1 cellular context compared by ENCODE assay signal in genomic region chr2:158936978-158937377, GRCh38.
TF ChIP-seq lines count a peak whose summit lies in the region.

No MANE protein-coding gene starts in this region.

TF ChIP-seq in WTC11, 78 proteins besides CTCF, POLR2A, EP300 and RAD21 (continued from another document):
- no peak for TF ChIP-seq FOXK1 (CRISPR knock-in tag; IDR thresholded peaks at IDR 0.05)
- TF ChIP-seq, protein P1, sequence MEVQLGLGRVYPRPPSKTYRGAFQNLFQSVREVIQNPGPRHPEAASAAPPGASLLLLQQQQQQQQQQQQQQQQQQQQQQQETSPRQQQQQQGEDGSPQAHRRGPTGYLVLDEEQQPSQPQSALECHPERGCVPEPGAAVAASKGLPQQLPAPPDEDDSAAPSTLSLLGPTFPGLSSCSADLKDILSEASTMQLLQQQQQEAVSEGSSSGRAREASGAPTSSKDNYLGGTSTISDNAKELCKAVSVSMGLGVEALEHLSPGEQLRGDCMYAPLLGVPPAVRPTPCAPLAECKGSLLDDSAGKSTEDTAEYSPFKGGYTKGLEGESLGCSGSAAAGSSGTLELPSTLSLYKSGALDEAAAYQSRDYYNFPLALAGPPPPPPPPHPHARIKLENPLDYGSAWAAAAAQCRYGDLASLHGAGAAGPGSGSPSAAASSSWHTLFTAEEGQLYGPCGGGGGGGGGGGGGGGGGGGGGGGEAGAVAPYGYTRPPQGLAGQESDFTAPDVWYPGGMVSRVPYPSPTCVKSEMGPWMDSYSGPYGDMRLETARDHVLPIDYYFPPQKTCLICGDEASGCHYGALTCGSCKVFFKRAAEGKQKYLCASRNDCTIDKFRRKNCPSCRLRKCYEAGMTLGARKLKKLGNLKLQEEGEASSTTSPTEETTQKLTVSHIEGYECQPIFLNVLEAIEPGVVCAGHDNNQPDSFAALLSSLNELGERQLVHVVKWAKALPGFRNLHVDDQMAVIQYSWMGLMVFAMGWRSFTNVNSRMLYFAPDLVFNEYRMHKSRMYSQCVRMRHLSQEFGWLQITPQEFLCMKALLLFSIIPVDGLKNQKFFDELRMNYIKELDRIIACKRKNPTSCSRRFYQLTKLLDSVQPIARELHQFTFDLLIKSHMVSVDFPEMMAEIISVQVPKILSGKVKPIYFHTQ (CRISPR knock-in tag; IDR thresholded peaks at IDR 0.05), result no peak
- no peak for TF ChIP-seq MYBL2 (CRISPR knock-in tag; IDR thresholded peaks at IDR 0.05)
